In the genomic region with DNA sequence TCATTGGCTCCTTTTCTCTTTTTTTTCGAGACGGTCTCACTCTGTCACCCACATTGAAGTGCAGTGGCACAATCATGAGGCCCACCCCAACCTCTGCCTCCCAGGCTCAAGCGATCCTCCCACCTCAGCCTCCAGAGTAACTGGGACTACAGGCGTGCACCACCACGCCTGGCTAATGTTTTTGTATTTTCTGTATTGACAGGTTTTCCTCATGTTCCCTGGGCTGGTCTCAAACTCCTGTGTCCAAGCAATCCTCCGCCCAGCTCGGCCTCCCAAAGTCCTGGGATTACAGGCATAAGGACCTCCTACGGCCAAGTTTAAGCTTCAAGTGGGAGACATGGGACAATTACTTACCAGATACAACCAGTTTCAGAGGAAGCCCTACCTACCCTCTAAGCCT, we compare ENCODE assay signal across 1 cellular context.
TF ChIP-seq lines count a peak whose summit lies in the region.

No MANE protein-coding gene starts in this region.

TF ChIP-seq in WTC11, 78 proteins besides CTCF, POLR2A, EP300 and RAD21 (continued from another document):
- TF ChIP-seq, protein P1, sequence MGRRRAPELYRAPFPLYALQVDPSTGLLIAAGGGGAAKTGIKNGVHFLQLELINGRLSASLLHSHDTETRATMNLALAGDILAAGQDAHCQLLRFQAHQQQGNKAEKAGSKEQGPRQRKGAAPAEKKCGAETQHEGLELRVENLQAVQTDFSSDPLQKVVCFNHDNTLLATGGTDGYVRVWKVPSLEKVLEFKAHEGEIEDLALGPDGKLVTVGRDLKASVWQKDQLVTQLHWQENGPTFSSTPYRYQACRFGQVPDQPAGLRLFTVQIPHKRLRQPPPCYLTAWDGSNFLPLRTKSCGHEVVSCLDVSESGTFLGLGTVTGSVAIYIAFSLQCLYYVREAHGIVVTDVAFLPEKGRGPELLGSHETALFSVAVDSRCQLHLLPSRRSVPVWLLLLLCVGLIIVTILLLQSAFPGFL (CRISPR knock-in tag; IDR thresholded peaks at IDR 0.05; ENCODE audit: borderline replicate concordance) = no peak
- TF ChIP-seq SMAD4 (CRISPR knock-in tag; IDR thresholded peaks at IDR 0.05) = no peak
- no peak for TF ChIP-seq FOXJ3 (CRISPR knock-in tag; IDR thresholded peaks at IDR 0.05; ENCODE audit: borderline replicate concordance)
- TF ChIP-seq, protein P2, sequence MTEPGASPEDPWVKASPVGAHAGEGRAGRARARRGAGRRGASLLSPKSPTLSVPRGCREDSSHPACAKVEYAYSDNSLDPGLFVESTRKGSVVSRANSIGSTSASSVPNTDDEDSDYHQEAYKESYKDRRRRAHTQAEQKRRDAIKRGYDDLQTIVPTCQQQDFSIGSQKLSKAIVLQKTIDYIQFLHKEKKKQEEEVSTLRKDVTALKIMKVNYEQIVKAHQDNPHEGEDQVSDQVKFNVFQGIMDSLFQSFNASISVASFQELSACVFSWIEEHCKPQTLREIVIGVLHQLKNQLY (CRISPR knock-in tag; IDR thresholded peaks at IDR 0.05) = no peak
